Comparison of ENCODE assay signal across 1 cellular context in the genomic region with DNA sequence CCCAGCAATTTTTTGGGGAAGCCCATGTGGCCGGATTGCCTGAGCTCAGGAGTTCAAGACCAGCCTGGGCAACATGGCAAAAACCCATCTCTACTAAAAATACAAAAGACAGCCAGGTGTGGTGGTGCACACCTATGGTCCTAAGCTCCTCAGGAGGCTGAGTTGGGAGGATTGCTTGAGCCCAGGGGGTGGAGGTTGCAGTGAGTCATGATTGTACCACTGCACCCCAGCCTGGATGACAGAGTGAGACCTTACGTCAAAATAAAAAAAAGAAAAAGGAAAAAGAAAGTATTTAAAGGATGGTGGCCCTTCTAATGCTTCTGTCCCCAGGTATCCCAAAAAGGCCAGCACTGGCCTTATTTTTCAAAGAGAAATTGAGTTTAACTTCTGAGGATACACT.
TF ChIP-seq lines count a peak whose summit lies in the region.

No MANE protein-coding gene starts in this region.

TF ChIP-seq in GM12878, 131 proteins besides CTCF, POLR2A, EP300 and RAD21:
- TF ChIP-seq HCFC1 (IDR thresholded peaks at IDR 0.05; ENCODE audit: low read length), result no peak
